In genomic region chr1:7478142-7478796, GRCh38 we compare ENCODE assay signal across 16 cellular contexts.
A peak's percentile ranks its signal among the peaks of the same experiment; 100 is the strongest.
DNase-seq lines count a peak whose midpoint lies in the region; ATAC-seq and TF ChIP-seq lines count a peak whose summit lies in the region.
"Had no signal": no experiment of that assay in that cellular context is flagged by ENCODE, and none has a peak within 500 bp of the region (broad histone marks: within the 10 kb centered on the region; RNA-seq: fewer than 3 reads in every experiment).

No MANE protein-coding gene starts in this region.

- H3K4me3 Mint-ChIP-seq in T-cell, result no peak overlapping the region
- H3K4me3 Mint-ChIP-seq: activated B cell treated with CpG ODN at 0.5 μM for 24 hours; activated naive CD8-positive, alpha-beta T cell treated with anti-CD3 and anti-CD28 coated beads, Interleukin-2, amount 10 ng/mL, durations not matched to agents 7 days and 5 days; stimulated activated effector memory CD8-positive, alpha-beta T cell treated with anti-CD3 and anti-CD28 coated beads, Interleukin-12 subunit alpha, Interleukin-12 subunit beta, amount 100 ng/mL, for 72 hours had no signal

- no peaks in the 10 kb centered on the region for H3K27me3 ChIP-seq in WERI-Rb-1 (ENCODE audit: insufficient read depth, low read depth, severe bottlenecking)
- H3K27me3 ChIP-seq in right cardiac atrium (ENCODE audit: control insufficient read depth, insufficient read depth), result no peaks in the 10 kb centered on the region
- no peaks in the 10 kb centered on the region for H3K27me3 ChIP-seq in sigmoid colon
- peaks cover 68% of the 10 kb centered on the region for H3K27me3 ChIP-seq in PC-9 (ENCODE audit: insufficient read depth, low read depth)
- H3K27me3 ChIP-seq: MG63 had no signal

- H3K4me2 ChIP-seq in PC-9, result no peak overlapping the region

- H3K27ac Mint-ChIP-seq in T-cell, result no peak overlapping the region
- H3K27ac Mint-ChIP-seq: activated B cell treated with CpG ODN at 0.5 μM for 24 hours; activated naive CD8-positive, alpha-beta T cell treated with anti-CD3 and anti-CD28 coated beads, Interleukin-2, amount 10 ng/mL, durations not matched to agents 7 days and 5 days; stimulated activated effector memory CD8-positive, alpha-beta T cell treated with anti-CD3 and anti-CD28 coated beads, Interleukin-12 subunit alpha, Interleukin-12 subunit beta, amount 100 ng/mL, for 72 hours had no signal

- BruUV-seq in PC-9 (replicated peaks; lab: Mats Ljungman, UMichigan), result no TSS peak

- 28% methylated on average over 13 of the region's 13 CpGs for WGBS in right cardiac atrium
- WGBS in sigmoid colon, 2 donors, result 47 to 57% methylated on average over 13 of the region's 13 CpGs

- no peaks in the 10 kb centered on the region for H3K4me1 Mint-ChIP-seq in T-cell
- H3K4me1 Mint-ChIP-seq: activated B cell treated with CpG ODN at 0.5 μM for 24 hours; activated naive CD8-positive, alpha-beta T cell treated with anti-CD3 and anti-CD28 coated beads, Interleukin-2, amount 10 ng/mL, durations not matched to agents 7 days and 5 days; stimulated activated effector memory CD8-positive, alpha-beta T cell treated with anti-CD3 and anti-CD28 coated beads, Interleukin-12 subunit alpha, Interleukin-12 subunit beta, amount 100 ng/mL, for 72 hours had no signal

- no peaks in the 10 kb centered on the region for H3K36me3 Mint-ChIP-seq in T-cell
- H3K36me3 Mint-ChIP-seq: activated naive CD8-positive, alpha-beta T cell treated with anti-CD3 and anti-CD28 coated beads, Interleukin-2, amount 10 ng/mL, durations not matched to agents 7 days and 5 days; stimulated activated effector memory CD8-positive, alpha-beta T cell treated with anti-CD3 and anti-CD28 coated beads, Interleukin-12 subunit alpha, Interleukin-12 subunit beta, amount 100 ng/mL, for 72 hours had no signal

- DNase-seq in COLO829 (ENCODE audit: low spot score) (peak; percentile 11), WERI-Rb-1 (peak; percentile 37), right cardiac atrium (peak in 2 of 3 donors; percentile 14 to 35), sigmoid colon (no peak), T-cell (no peak), PC-9 (no peak), NCI-H2107 treated with DMSO at 0.1 percent for 48 hours (lab: John Stamatoyannopoulos, UW; ENCODE audit: unreplicated experiment) (no peak)
- no peak for DNase-seq in activated CD4-positive, alpha-beta T cell treated with anti-CD3 and anti-CD28 coated beads for 48 hours
- DNase-seq: activated B cell treated with CpG ODN at 0.5 μM for 24 hours; activated naive CD8-positive, alpha-beta T cell treated with anti-CD3 and anti-CD28 coated beads, Interleukin-2, amount 10 ng/mL, durations not matched to agents 7 days and 5 days; NCI-H2107; stimulated activated CD4-positive, alpha-beta T cell treated with anti-CD3 and anti-CD28 coated beads, Interleukin-4, amount 100 ng/mL, for 4 hours had no signal

- peaks cover 4% of the 10 kb centered on the region for H3K4me1 ChIP-seq in right cardiac atrium (ENCODE audit: control insufficient read depth, insufficient read depth, low read length)
- H3K4me1 ChIP-seq in sigmoid colon, result peaks cover 0 to 13% (median 7%) of the 10 kb centered on the region in 4 donors
- no peaks in the 10 kb centered on the region for H3K4me1 ChIP-seq in PC-9 (replicated peaks; ENCODE audit: insufficient read depth)
- H3K4me1 ChIP-seq: prostate gland had no signal

- no peak for TF ChIP-seq POLR2A in sigmoid colon (IDR thresholded peaks at IDR 0.05)

- no peaks in the 10 kb centered on the region for H3K36me3 ChIP-seq in WERI-Rb-1
- H3K36me3 ChIP-seq in sigmoid colon, result no peaks in the 10 kb centered on the region
- no peaks in the 10 kb centered on the region for H3K36me3 ChIP-seq in PC-9 (ENCODE audit: low read depth)
- H3K36me3 ChIP-seq: MG63, prostate gland had no signal

- H3K9me3 ChIP-seq in WERI-Rb-1 (ENCODE audit: severe bottlenecking) (no peaks in the 10 kb centered on the region), right cardiac atrium (ENCODE audit: control insufficient read depth, low read length) (no peaks in the 10 kb centered on the region), sigmoid colon (no peaks in the 10 kb centered on the region), PC-9 (ENCODE audit: insufficient read depth, low read depth) (no peaks in the 10 kb centered on the region)
- H3K9me3 ChIP-seq: MG63, prostate gland had no signal

- H3K9me3 Mint-ChIP-seq in T-cell, result no peaks in the 10 kb centered on the region
- H3K9me3 Mint-ChIP-seq: activated B cell treated with CpG ODN at 0.5 μM for 24 hours; activated naive CD8-positive, alpha-beta T cell treated with anti-CD3 and anti-CD28 coated beads, Interleukin-2, amount 10 ng/mL, durations not matched to agents 7 days and 5 days; stimulated activated effector memory CD8-positive, alpha-beta T cell treated with anti-CD3 and anti-CD28 coated beads, Interleukin-12 subunit alpha, Interleukin-12 subunit beta, amount 100 ng/mL, for 72 hours had no signal

- ATAC-seq in right cardiac atrium (peak in 1 of 2 donors; percentile 18), T-cell (replicated peaks in 1 of 4) (no peak)

- TF ChIP-seq CTCF in WERI-Rb-1 (IDR thresholded peaks at IDR 0.05; ENCODE audit: low read depth, low read length), result no peak
- no peak for TF ChIP-seq CTCF in sigmoid colon (IDR thresholded peaks at IDR 0.05)
- no peak for TF ChIP-seq CTCF in PC-9 (conservative IDR thresholded peaks at IDR 0.05)

- H3K79me2 ChIP-seq in PC-9 (ENCODE audit: low read depth), result no peaks in the 10 kb centered on the region

- peaks cover 4 to 7% of the 10 kb centered on the region in 2 donors for H3K27me3 Mint-ChIP-seq in T-cell

- no peak for TF ChIP-seq EP300 in sigmoid colon (IDR thresholded peaks at IDR 0.05)

- no peaks in the 10 kb centered on the region for H3F3A ChIP-seq in PC-9 (ENCODE audit: insufficient read depth, low read depth)

- H3K4me3 ChIP-seq in WERI-Rb-1 (ENCODE audit: low read depth, low read length), result no peak overlapping the region
- H3K4me3 ChIP-seq in right cardiac atrium (ENCODE audit: low read length), result no peak overlapping the region
- no peak overlapping the region for H3K4me3 ChIP-seq in sigmoid colon
- no peak overlapping the region for H3K4me3 ChIP-seq in PC-9
- H3K4me3 ChIP-seq: coronary artery, MG63, prostate gland had no signal

- POLR2A ChIA-PET in T-cell (lab: Charles Lee), result no interaction called here
- POLR2A ChIA-PET in PC-9 (lab: Charles Lee; ENCODE audit: unreplicated experiment), result interaction anchor here (0.7 kb wide), 1 partner anchor 1735 kb away, joined by 3 read pairs; no protein-coding TSS in a partner anchor

- H3K27ac ChIP-seq in WERI-Rb-1 (peak overlapping the region; percentile 39), right cardiac atrium (ENCODE audit: low read length) (no peak overlapping the region), sigmoid colon (peak overlapping the region; percentile 53 to 70 (median 66)), PC-9 (no peak overlapping the region)
- H3K27ac ChIP-seq: prostate gland had no signal

- H2AFZ ChIP-seq in PC-9, result no peak overlapping the region

- intact Hi-C loops in right cardiac atrium (cut with DNase I), result no loop called here
- intact Hi-C loops in sigmoid colon (cut with DNase I), result loop anchor here (10.0 kb wide), 1 partner anchor 183 kb away; no protein-coding TSS in a partner anchor
- intact Hi-C loops in PC-9 (cut with micrococcal nuclease; ENCODE audit: unreplicated experiment), result no loop called here

- CTCF ChIA-PET in T-cell (lab: Charles Lee) (interaction anchor here in 1 of 2 donors (0.7 kb wide), 1 partner anchor 366 kb away, joined by 3 read pairs; no protein-coding TSS in a partner anchor), PC-9 (lab: Charles Lee) (no interaction called here)

- no peaks in the 10 kb centered on the region for H4K20me1 ChIP-seq in PC-9 (ENCODE audit: insufficient read depth)

- H3K9me2 ChIP-seq in PC-9 (ENCODE audit: insufficient read depth), result no peaks in the 10 kb centered on the region

Comparison
In these comparisons a context has a peak if more than half of its experiments do, and no peak if none do; other contexts are left out.
1. DNase-seq: peak in COLO829 (single experiment), WERI-Rb-1 (single experiment) and right cardiac atrium (2 of 3); none in sigmoid colon (single experiment), T-cell (0 of 34), PC-9 (0 of 2), NCI-H2107 treated with DMSO at 0.1 percent for 48 hours (single experiment) and activated CD4-positive, alpha-beta T cell treated with anti-CD3 and anti-CD28 coated beads for 48 hours (single experiment).
2. H3K27ac ChIP-seq: peak in WERI-Rb-1 (single experiment) and sigmoid colon (4 of 4); none in right cardiac atrium (single experiment) and PC-9 (single experiment).